Comparison of ENCODE assay signal across 8 cellular contexts in genomic region chr16:71883849-71884638, GRCh38. TPM values are rescaled to one million over a fixed set of nuclear protein-coding genes. Genes with fewer than 3 reads are reported as not detected.
DNase-seq lines count a peak whose midpoint lies in the region; ATAC-seq and TF ChIP-seq lines count a peak whose summit lies in the region.

TSS of gene ZNF821 (minus strand) at chr16:71884182. CDS start at chr16:71879946, 4,236 bp downstream.

- peak within 1 kb of the TSS; percentile 69 for H3K4me2 ChIP-seq in SK-N-SH

- intact Hi-C loops in Right ventricle myocardium inferior (cut with DNase I), result loop anchor here (2.0 to 5.0 kb wide), 2 partner anchors 37 to 77 kb away; partner anchors contain the start of gene ATXN1L
- intact Hi-C loops in ovary (cut with DNase I), result no loop called here
- intact Hi-C loops in transverse colon (cut with DNase I; ENCODE audit: low total_unique reads), result loop anchor here (5.0 kb wide), 1 partner anchor 78 kb away; no protein-coding TSS in a partner anchor

- TF ChIP-seq POLR2A in ovary (IDR thresholded peaks at IDR 0.05) (peak; percentile 40), transverse colon (IDR thresholded peaks at IDR 0.05) (no peak)

- H2AFZ ChIP-seq in SK-N-SH (ENCODE audit: low read depth), result peak within 1 kb of the TSS; percentile 99

- H3K4me1 ChIP-seq in SK-N-SH (ENCODE audit: control insufficient read depth in 1 of 2, insufficient read depth in 2 of 2, low read depth in 1 of 2, low read length in 1 of 2) (peaks cover 0 to 8% of the 10 kb centered on the region in 2 experiments; a peak in 2 of 4 replicates), ovary (ENCODE audit: insufficient read depth) (no peaks in the 10 kb centered on the region), transverse colon (peaks cover 0 to 35% (median 11%) of the 10 kb centered on the region in 4 donors)

- H3F3A ChIP-seq in SK-N-SH (replicated peaks; ENCODE audit: insufficient read depth), result peaks cover 16% of the 10 kb centered on the region

- H3K9me2 ChIP-seq in SK-N-SH, result no peaks in the 10 kb centered on the region

- H3K27me3 Mint-ChIP-seq in activated naive CD8-positive, alpha-beta T cell treated with anti-CD3 and anti-CD28 coated beads for 36 hours, result peaks cover 11% of the 10 kb centered on the region

- H3K27ac ChIP-seq in SK-N-SH (ENCODE audit: low read depth in 2 of 2, low read length in 1 of 2) (peak within 1 kb of the TSS; percentile 70 to 84), ovary (peak within 1 kb of the TSS; percentile 97 to 100), transverse colon (peak within 1 kb of the TSS; percentile 92 to 95 (median 93))

- peak within 1 kb of the TSS; percentile 89 for H3K27ac Mint-ChIP-seq in activated naive CD8-positive, alpha-beta T cell treated with anti-CD3 and anti-CD28 coated beads for 36 hours

- H3K36me3 Mint-ChIP-seq in activated naive CD8-positive, alpha-beta T cell treated with anti-CD3 and anti-CD28 coated beads for 36 hours, result peaks cover 4% of the 10 kb centered on the region

- ATAC-seq in GM21786 (IDR thresholded peaks at IDR 0.05; ENCODE audit: unreplicated experiment) (peak; percentile 36), Right ventricle myocardium inferior (peak; percentile 90)

- H3K4me3 Mint-ChIP-seq in activated naive CD8-positive, alpha-beta T cell treated with anti-CD3 and anti-CD28 coated beads for 36 hours, result peak within 1 kb of the TSS; percentile 95

- in situ Hi-C loops in transverse colon (cut with MboI; ENCODE audit: low pct_ligation_motif_present in 1 of 4, low pct_unique_long_range_greater_than_20kb in 1 of 4, low sequenced_read_pairs in 3 of 4), result loop anchor here in 1 of 4 donors (10.0 kb wide), 1 partner anchor 79 kb away; the partner anchor contains the start of gene AP1G1

- no peaks in the 10 kb centered on the region for H3K79me2 ChIP-seq in SK-N-SH (ENCODE audit: insufficient read depth)

- TF ChIP-seq CTCF in SK-N-SH (IDR thresholded peaks at IDR 0.05) (peak; percentile 50), ovary (IDR thresholded peaks at IDR 0.05) (peak in 2 of 3 donors; percentile 22 to 58), transverse colon (IDR thresholded peaks at IDR 0.05) (peak in 4 of 5 experiments; percentile 10 to 54 (median 43))

- TF ChIP-seq RAD21 in SK-N-SH (IDR thresholded peaks at IDR 0.05; ENCODE audit: low read length), result no peak

- TF ChIP-seq EP300 in SK-N-SH (IDR thresholded peaks at IDR 0.05; ENCODE audit: borderline replicate concordance in 1 of 2, low read depth in 1 of 2, low read length in 1 of 2), result no peak
- no peak for TF ChIP-seq EP300 in ovary (IDR thresholded peaks at IDR 0.05)
- no peak for TF ChIP-seq EP300 in transverse colon (IDR thresholded peaks at IDR 0.05; ENCODE audit: low read depth)

- H3K36me3 ChIP-seq in SK-N-SH (replicated peaks in 1 of 2; ENCODE audit: control insufficient read depth in 1 of 2, insufficient read depth in 2 of 2, low read length in 1 of 2), result peaks cover 22 to 25% of the 10 kb centered on the region in 2 experiments
- no peaks in the 10 kb centered on the region for H3K36me3 ChIP-seq in ovary
- no peaks in the 10 kb centered on the region for H3K36me3 ChIP-seq in transverse colon

- peaks cover 44% of the 10 kb centered on the region for H3K4me1 Mint-ChIP-seq in activated naive CD8-positive, alpha-beta T cell treated with anti-CD3 and anti-CD28 coated beads for 36 hours

- H3K9ac ChIP-seq in SK-N-SH, result peak within 1 kb of the TSS; percentile 91

- WGBS in SK-N-SH (ENCODE audit: low lambda C conversion rate), result 0% methylated on average over 12 of the region's 85 CpGs
- 0% methylated on average over 60 to 75 of the region's 85 CpGs for WGBS in ovary, 3 donors
- 1% methylated on average over 70 of the region's 85 CpGs; no CpG with 5 or more reads in 1 of the 2 donors for WGBS in transverse colon (ENCODE audit: low coverage in 1 of 2), 2 donors

- no peaks in the 10 kb centered on the region for H3K9me3 Mint-ChIP-seq in activated naive CD8-positive, alpha-beta T cell treated with anti-CD3 and anti-CD28 coated beads for 36 hours

- POLR2A ChIA-PET in SK-N-SH (lab: Yijun Ruan, JAX), result interaction anchor here (1.1 to 2.4 kb wide), 3 partner anchors 11 to 77 kb away, joined by 3 to 13 read pairs (median 5); partner anchors contain the start of gene IST1

- DNase-seq in EH (ENCODE audit: low read depth), result peak; percentile 70
- DNase-seq in LoVo (ENCODE audit: low spot score), result peak; percentile 65
- peak; percentile 100 for DNase-seq in SK-N-SH
- peak; percentile 80 for DNase-seq in activated naive CD8-positive, alpha-beta T cell treated with anti-CD3 and anti-CD28 coated beads for 36 hours
- DNase-seq in Right ventricle myocardium inferior (ENCODE audit: missing footprints), result peak; percentile 89
- peak; percentile 84 to 90 (median 87) for DNase-seq in ovary
- peak; percentile 84 for DNase-seq in transverse colon

- no peaks in the 10 kb centered on the region for H4K20me1 ChIP-seq in SK-N-SH (ENCODE audit: insufficient read depth)

- H3K27me3 ChIP-seq in SK-N-SH (ENCODE audit: insufficient read depth) (no peaks in the 10 kb centered on the region), ovary (no peaks in the 10 kb centered on the region), transverse colon (no peaks in the 10 kb centered on the region)

- CTCF ChIA-PET in SK-N-SH (lab: Yijun Ruan, JAX), result interaction anchor here (0.6 to 4.4 kb wide), 18 partner anchors 10 to 96 kb away, joined by 3 to 59 read pairs (median 9); partner anchors contain the start of genes ATXN1L and IST1

- H3K9me3 ChIP-seq in SK-N-SH (no peaks in the 10 kb centered on the region), ovary (no peaks in the 10 kb centered on the region), transverse colon (no peaks in the 10 kb centered on the region)

- H3K4me3 ChIP-seq in SK-N-SH (ENCODE audit: low read depth in 2 of 2, low read length in 1 of 2) (peak within 1 kb of the TSS; percentile 88 to 97), ovary (peak within 1 kb of the TSS; percentile 90), transverse colon (peak within 1 kb of the TSS; percentile 89 to 98 (median 94))

TF ChIP-seq in SK-N-SH, 30 proteins besides CTCF, POLR2A, EP300 and RAD21:
- no peak for TF ChIP-seq TEAD4 (IDR thresholded peaks at IDR 0.05; ENCODE audit: borderline replicate concordance, insufficient read depth)
- no peak for TF ChIP-seq SIN3A (IDR thresholded peaks at IDR 0.05; ENCODE audit: borderline replicate concordance, low read depth, low read length)
- peak; percentile 43; the same call in 1 of the 2 replicates for TF ChIP-seq NRF1 (IDR thresholded peaks at IDR 0.05; ENCODE audit: low read depth, low read length)
- TF ChIP-seq YY1 (IDR thresholded peaks at IDR 0.05; ENCODE audit: low read depth), result peak; percentile 77
- TF ChIP-seq RCOR1 (IDR thresholded peaks at IDR 0.05; ENCODE audit: low read length), result 0 out of 2 replicates have a peak, but pooled peaks have one; percentile 27
- peak; percentile 65 for TF ChIP-seq MAX (IDR thresholded peaks at IDR 0.05; ENCODE audit: low read depth)
- peak; percentile 36; the same call in 1 of the 2 replicates for TF ChIP-seq MXI1 (IDR thresholded peaks at IDR 0.05; ENCODE audit: low read depth, low read length)
- no peak for TF ChIP-seq GABPA (IDR thresholded peaks at IDR 0.05; ENCODE audit: low read depth)
- TF ChIP-seq USF1 (IDR thresholded peaks at IDR 0.05; ENCODE audit: borderline replicate concordance, low read depth), result no peak
- TF ChIP-seq POLR2AphosphoS5 (IDR thresholded peaks at IDR 0.05; ENCODE audit: low read depth, low read length), result peak; percentile 33; the same call in 1 of the 2 replicates
- peak; percentile 48 for TF ChIP-seq CHD2 (IDR thresholded peaks at IDR 0.05; ENCODE audit: low read length, partially characterized antibody)
- TF ChIP-seq RFX5 (IDR thresholded peaks at IDR 0.05; ENCODE audit: low read length), result no peak
- no peak for TF ChIP-seq IRF3 (IDR thresholded peaks at IDR 0.05; ENCODE audit: low read depth, low read length)

RNA-seq across cellular contexts. Expression of gene ZNF821, which starts in this region (rescaled TPM):
- 7.7 and 8.8 TPM in 2 replicates for polyA plus RNA-seq in SK-N-SH (2012; rRNA removed)
- polyA plus RNA-seq in SK-N-SH (2012; cell fraction: cytosol; rRNA removed), result 5.7 and 7.4 TPM in 2 replicates
- 13.5 and 21.4 TPM in 2 replicates for polyA plus RNA-seq in SK-N-SH (2012; cell fraction: nucleus; rRNA removed)
- 1 to 10 TPM; 4.0 to 6.1 TPM for total RNA-seq in activated naive CD8-positive, alpha-beta T cell treated with anti-CD3 and anti-CD28 coated beads for 36 hours
- total RNA-seq in Right ventricle myocardium inferior, result 2.5 TPM
- total RNA-seq in ovary, result 10 to 100 TPM in 5 of 7 donors, 1 to 10 TPM in 2; 7.6 to 14.1 (median 11.7) TPM
- polyA plus RNA-seq in ovary, result 10 to 100 TPM in 1 of 2 donors, 1 to 10 TPM in 1; 8.6 to 13.5 TPM
- total RNA-seq in transverse colon, result 10 to 100 TPM in 3 of 4 donors, 1 to 10 TPM in 1; 9.4 to 31.6 (median 13.6) TPM

Comparison
In these comparisons a context has a peak if more than half of its experiments do, and no peak if none do; other contexts are left out.
1. Peak in every context shown above with its lines: DNase-seq, ATAC-seq, H3K4me3 ChIP-seq and H3K27ac ChIP-seq.
2. intact Hi-C loops: an anchor here in Right ventricle myocardium inferior (2.0 to 5.0 kb wide) and transverse colon (5.0 kb wide); none called in ovary.